Comparison of ENCODE assay signal across 13 cellular contexts in genomic region chr7:25795824-25796235, GRCh38.
DNase-seq lines count a peak whose midpoint lies in the region; ATAC-seq and TF ChIP-seq lines count a peak whose summit lies in the region.
"Had no signal": no experiment of that assay in that cellular context is flagged by ENCODE, and none has a peak within 500 bp of the region (broad histone marks: within the 10 kb centered on the region; RNA-seq: fewer than 3 reads in every experiment).

No MANE protein-coding gene starts in this region.

- peak overlapping the region in 1 of 2 donors; percentile 41 for H3K9ac ChIP-seq in stomach smooth muscle (ENCODE audit: low read length in 2 of 2)

- ATAC-seq in heart left ventricle (peak; percentile 26 to 80 (median 74)), HG03432 (IDR thresholded peaks at IDR 0.05; ENCODE audit: unreplicated experiment) (no peak)
- ATAC-seq in stimulated activated naive CD8-positive, alpha-beta T cell treated with anti-CD3 and anti-CD28 coated beads, Interleukin-15, Interleukin-2, amounts not matched to agents 100 U/mL and 50 U/mL, for 24 hours, result no peak

- H3K36me3 ChIP-seq in heart left ventricle, result no peaks in the 10 kb centered on the region
- no peaks in the 10 kb centered on the region for H3K36me3 ChIP-seq in stomach smooth muscle (ENCODE audit: control insufficient read depth in 2 of 2, insufficient read depth in 2 of 2, low read length in 2 of 2)
- H3K36me3 ChIP-seq: MG63 had no signal

- DNase-seq in GM12864 (ENCODE audit: low read depth) (no peak), SK-MEL-5 (ENCODE audit: low read depth, low spot score) (peak; percentile 44), heart left ventricle (no peak), HuH-7.5 (ENCODE audit: low spot score) (no peak)
- DNase-seq in stimulated activated naive CD8-positive, alpha-beta T cell treated with anti-CD3 and anti-CD28 coated beads, Interleukin-15, Interleukin-2, amounts not matched to agents 100 U/mL and 50 U/mL, for 24 hours, result no peak
- no peak for DNase-seq in stimulated activated naive CD4-positive, alpha-beta T cell (lab: John Stamatoyannopoulos, UW)
- DNase-seq: endodermal cell, immature natural killer cell, MG63, naive B cell, NCI-H510A had no signal

- peaks cover 0 to 8% (median 0%) of the 10 kb centered on the region in 12 donors for H3K4me1 ChIP-seq in heart left ventricle
- H3K4me1 ChIP-seq in stomach smooth muscle (ENCODE audit: control insufficient read depth, insufficient read depth, low read length), result peaks cover 20% of the 10 kb centered on the region

- H3K27ac ChIP-seq in heart left ventricle (peak overlapping the region in 3 of 12 donors; percentile 53 to 61 (median 59)), stomach smooth muscle (ENCODE audit: low read length) (peak overlapping the region; percentile 86)

- TF ChIP-seq CTCF in GM12864 (IDR thresholded peaks at IDR 0.05; ENCODE audit: low read depth, low read length, missing control alignments) (no peak), heart left ventricle (IDR thresholded peaks at IDR 0.05) (no peak)

- H3K27me3 ChIP-seq in heart left ventricle (no peaks in the 10 kb centered on the region), stomach smooth muscle (ENCODE audit: control insufficient read depth in 1 of 2, insufficient read depth in 2 of 2, low read length in 2 of 2) (no peaks in the 10 kb centered on the region)
- H3K27me3 ChIP-seq: MG63 had no signal

- TF ChIP-seq POLR2A in heart left ventricle (IDR thresholded peaks at IDR 0.05), result no peak

- intact Hi-C loops in heart left ventricle (cut with DNase I), result no loop called here

- WGBS in heart left ventricle, 4 donors, result 69 to 94% (median 78%) methylated on average over 2 of the region's 2 CpGs

- H3K9me3 ChIP-seq in heart left ventricle (no peaks in the 10 kb centered on the region), stomach smooth muscle (ENCODE audit: control insufficient read depth in 2 of 2, low read length in 2 of 2) (no peaks in the 10 kb centered on the region)
- H3K9me3 ChIP-seq: MG63 had no signal

- H3K4me3 ChIP-seq in GM12864 (ENCODE audit: low read depth, low read length), result peak overlapping the region; percentile 17; the same call in 1 of the 2 replicates
- no peak overlapping the region for H3K4me3 ChIP-seq in heart left ventricle
- H3K4me3 ChIP-seq in stomach smooth muscle (ENCODE audit: low read length in 2 of 2), result peak overlapping the region; percentile 44 to 59
- H3K4me3 ChIP-seq: MG63 had no signal

- in situ Hi-C loops in SK-MEL-5 (cut with HindIII; ENCODE audit: low pct_unique_long_range_greater_than_20kb, low sequenced_read_pairs), result no loop called here

Comparison
In these comparisons a context has a peak if more than half of its experiments do, and no peak if none do; other contexts are left out.
1. H3K4me3 ChIP-seq: peak in GM12864 (single experiment) and stomach smooth muscle (2 of 2); none in heart left ventricle (0 of 12).
2. ATAC-seq: peak in heart left ventricle (4 of 4); none in stimulated activated naive CD8-positive, alpha-beta T cell treated with anti-CD3 and anti-CD28 coated beads, Interleukin-15, Interleukin-2, amounts not matched to agents 100 U/mL and 50 U/mL, for 24 hours (single experiment) and HG03432 (single experiment).